In the genomic region with DNA sequence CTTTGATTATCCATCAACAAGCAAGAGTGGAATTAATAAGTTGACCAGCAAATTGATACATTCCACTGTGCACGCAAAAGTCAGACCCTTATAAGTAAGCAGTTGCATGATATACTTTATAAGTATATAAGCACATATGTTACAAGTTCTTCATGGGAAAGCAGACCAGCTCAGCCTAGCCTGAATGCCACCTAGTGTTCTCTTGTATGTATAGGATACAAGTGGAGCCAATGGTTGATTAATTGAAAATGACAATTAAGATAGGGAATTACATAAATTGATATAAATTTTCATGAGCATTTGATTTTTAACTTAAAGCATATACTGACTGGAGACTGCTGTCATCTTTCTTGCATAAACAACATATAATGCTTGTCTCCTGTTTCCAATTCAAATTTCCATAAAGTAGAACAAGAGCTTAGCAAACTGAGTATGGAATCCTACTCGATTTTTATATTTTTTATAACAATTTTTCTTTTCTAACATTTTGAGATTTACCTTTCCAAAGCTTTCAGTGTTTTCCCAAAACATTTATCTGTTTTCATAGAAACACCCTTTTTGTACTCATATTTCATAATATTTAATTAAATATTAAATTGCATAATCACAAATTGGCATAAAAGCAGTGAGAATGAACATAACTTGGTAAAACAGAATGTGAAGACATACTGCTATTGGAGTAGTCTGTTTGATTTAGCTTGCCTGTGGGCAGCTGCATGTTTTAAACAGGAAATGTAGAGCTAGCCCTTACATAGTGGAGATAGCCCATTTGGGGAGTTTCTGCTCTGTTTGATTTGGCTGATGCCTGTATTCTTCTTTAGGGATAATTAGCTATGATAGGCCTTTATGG, we compare ENCODE assay signal across 8 cellular contexts.
DNase-seq lines count a peak whose midpoint lies in the region; ATAC-seq and TF ChIP-seq lines count a peak whose summit lies in the region.

No MANE protein-coding gene starts in this region.

- ATAC-seq in SK-N-SH treated with all-trans-retinoic acid at 6 μM for 48 hours = peak; percentile 68
- no peak for ATAC-seq in gastrocnemius medialis
- ATAC-seq in GM18498 (IDR thresholded peaks at IDR 0.05; ENCODE audit: unreplicated experiment) = no peak
- no peak for ATAC-seq in GM21515 (IDR thresholded peaks at IDR 0.05; ENCODE audit: unreplicated experiment)

- H3K9me3 ChIP-seq in gastrocnemius medialis = no peaks in the 10 kb centered on the region

- in situ Hi-C loops in gastrocnemius medialis (cut with MboI; ENCODE audit: low sequenced_read_pairs in 4 of 4) = loop anchor here in 1 of 4 donors (25.0 kb wide), 1 partner anchor 316 kb away; no protein-coding TSS in a partner anchor

- no peak for TF ChIP-seq POLR2A in gastrocnemius medialis (IDR thresholded peaks at IDR 0.05)

- no peak overlapping the region for H3K27ac ChIP-seq in gastrocnemius medialis

- H3K27me3 ChIP-seq in gastrocnemius medialis = no peaks in the 10 kb centered on the region

- H3K4me1 ChIP-seq in gastrocnemius medialis = peaks cover 4 to 7% of the 10 kb centered on the region in 2 donors

- peak; percentile 54 for TF ChIP-seq CTCF in foreskin fibroblast (IDR thresholded peaks at IDR 0.05; ENCODE audit: low read depth, low read length)
- peak in 3 of 5 experiments; percentile 10 to 41 (median 36) for TF ChIP-seq CTCF in gastrocnemius medialis (IDR thresholded peaks at IDR 0.05 in 4 of 5, conservative IDR thresholded peaks at IDR 0.05 in 1 of 5)

- DNase-seq in DMS53 treated with DMSO at 0.1 percent for 48 hours (lab: John Stamatoyannopoulos, UW; ENCODE audit: unreplicated experiment) = peak; percentile 34
- DNase-seq in Jurkat, Clone E6-1 (ENCODE audit: low read depth, low spot score) = peak; percentile 48
- DNase-seq in foreskin fibroblast = peak; percentile 50 to 78
- no peak for DNase-seq in gastrocnemius medialis
- no peak for DNase-seq in 8988T

- intact Hi-C loops in gastrocnemius medialis (cut with DNase I; ENCODE audit: low total_unique reads) = no loop called here

- no peaks in the 10 kb centered on the region for H3K36me3 ChIP-seq in gastrocnemius medialis

- H3K4me3 ChIP-seq in Jurkat, Clone E6-1 (ENCODE audit: low read length) = no peak overlapping the region
- H3K4me3 ChIP-seq in foreskin fibroblast (ENCODE audit: low read depth in 1 of 2, low read length in 2 of 2) (no peak overlapping the region), gastrocnemius medialis (no peak overlapping the region)

TF ChIP-seq in SK-N-SH treated with all-trans-retinoic acid at 6 μM for 48 hours, 23 proteins besides CTCF, POLR2A, EP300 and RAD21:
- TF ChIP-seq ZNF70 (CRISPR knock-in tag; IDR thresholded peaks at IDR 0.05) (no peak), RARB (CRISPR knock-in tag; IDR thresholded peaks at IDR 0.05) (no peak), TOX (CRISPR knock-in tag; IDR thresholded peaks at IDR 0.05; ENCODE audit: borderline replicate concordance) (no peak), ZFP30 (CRISPR knock-in tag; IDR thresholded peaks at IDR 0.05) (no peak), ZC3H10 (CRISPR knock-in tag; IDR thresholded peaks at IDR 0.05) (no peak), ZNF565 (CRISPR knock-in tag; conservative IDR thresholded peaks at IDR 0.05; ENCODE audit: low read depth) (no peak)
- TF ChIP-seq, protein P1, sequence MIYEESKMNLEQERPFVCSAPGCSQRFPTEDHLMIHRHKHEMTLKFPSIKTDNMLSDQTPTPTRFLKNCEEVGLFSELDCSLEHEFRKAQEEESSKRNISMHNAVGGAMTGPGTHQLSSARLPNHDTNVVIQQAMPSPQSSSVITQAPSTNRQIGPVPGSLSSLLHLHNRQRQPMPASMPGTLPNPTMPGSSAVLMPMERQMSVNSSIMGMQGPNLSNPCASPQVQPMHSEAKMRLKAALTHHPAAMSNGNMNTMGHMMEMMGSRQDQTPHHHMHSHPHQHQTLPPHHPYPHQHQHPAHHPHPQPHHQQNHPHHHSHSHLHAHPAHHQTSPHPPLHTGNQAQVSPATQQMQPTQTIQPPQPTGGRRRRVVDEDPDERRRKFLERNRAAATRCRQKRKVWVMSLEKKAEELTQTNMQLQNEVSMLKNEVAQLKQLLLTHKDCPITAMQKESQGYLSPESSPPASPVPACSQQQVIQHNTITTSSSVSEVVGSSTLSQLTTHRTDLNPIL (CRISPR knock-in tag; IDR thresholded peaks at IDR 0.05; ENCODE audit: low read depth) = no peak
- TF ChIP-seq, protein P2, sequence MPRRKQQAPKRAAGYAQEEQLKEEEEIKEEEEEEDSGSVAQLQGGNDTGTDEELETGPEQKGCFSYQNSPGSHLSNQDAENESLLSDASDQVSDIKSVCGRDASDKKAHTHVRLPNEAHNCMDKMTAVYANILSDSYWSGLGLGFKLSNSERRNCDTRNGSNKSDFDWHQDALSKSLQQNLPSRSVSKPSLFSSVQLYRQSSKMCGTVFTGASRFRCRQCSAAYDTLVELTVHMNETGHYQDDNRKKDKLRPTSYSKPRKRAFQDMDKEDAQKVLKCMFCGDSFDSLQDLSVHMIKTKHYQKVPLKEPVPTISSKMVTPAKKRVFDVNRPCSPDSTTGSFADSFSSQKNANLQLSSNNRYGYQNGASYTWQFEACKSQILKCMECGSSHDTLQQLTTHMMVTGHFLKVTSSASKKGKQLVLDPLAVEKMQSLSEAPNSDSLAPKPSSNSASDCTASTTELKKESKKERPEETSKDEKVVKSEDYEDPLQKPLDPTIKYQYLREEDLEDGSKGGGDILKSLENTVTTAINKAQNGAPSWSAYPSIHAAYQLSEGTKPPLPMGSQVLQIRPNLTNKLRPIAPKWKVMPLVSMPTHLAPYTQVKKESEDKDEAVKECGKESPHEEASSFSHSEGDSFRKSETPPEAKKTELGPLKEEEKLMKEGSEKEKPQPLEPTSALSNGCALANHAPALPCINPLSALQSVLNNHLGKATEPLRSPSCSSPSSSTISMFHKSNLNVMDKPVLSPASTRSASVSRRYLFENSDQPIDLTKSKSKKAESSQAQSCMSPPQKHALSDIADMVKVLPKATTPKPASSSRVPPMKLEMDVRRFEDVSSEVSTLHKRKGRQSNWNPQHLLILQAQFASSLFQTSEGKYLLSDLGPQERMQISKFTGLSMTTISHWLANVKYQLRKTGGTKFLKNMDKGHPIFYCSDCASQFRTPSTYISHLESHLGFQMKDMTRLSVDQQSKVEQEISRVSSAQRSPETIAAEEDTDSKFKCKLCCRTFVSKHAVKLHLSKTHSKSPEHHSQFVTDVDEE (CRISPR knock-in tag; IDR thresholded peaks at IDR 0.05) = no peak
- TF ChIP-seq, protein P3, sequence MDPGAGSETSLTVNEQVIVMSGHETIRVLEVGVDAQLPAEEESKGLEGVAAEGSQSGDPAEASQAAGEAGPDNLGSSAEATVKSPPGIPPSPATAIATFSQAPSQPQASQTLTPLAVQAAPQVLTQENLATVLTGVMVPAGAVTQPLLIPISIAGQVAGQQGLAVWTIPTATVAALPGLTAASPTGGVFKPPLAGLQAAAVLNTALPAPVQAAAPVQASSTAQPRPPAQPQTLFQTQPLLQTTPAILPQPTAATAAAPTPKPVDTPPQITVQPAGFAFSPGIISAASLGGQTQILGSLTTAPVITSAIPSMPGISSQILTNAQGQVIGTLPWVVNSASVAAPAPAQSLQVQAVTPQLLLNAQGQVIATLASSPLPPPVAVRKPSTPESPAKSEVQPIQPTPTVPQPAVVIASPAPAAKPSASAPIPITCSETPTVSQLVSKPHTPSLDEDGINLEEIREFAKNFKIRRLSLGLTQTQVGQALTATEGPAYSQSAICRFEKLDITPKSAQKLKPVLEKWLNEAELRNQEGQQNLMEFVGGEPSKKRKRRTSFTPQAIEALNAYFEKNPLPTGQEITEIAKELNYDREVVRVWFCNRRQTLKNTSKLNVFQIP (CRISPR knock-in tag; IDR thresholded peaks at IDR 0.05; ENCODE audit: borderline replicate concordance, low read depth) = no peak

Comparison
In these comparisons a context has a peak if more than half of its experiments do, and no peak if none do; other contexts are left out.
1. DNase-seq: peak in DMS53 treated with DMSO at 0.1 percent for 48 hours (single experiment), Jurkat, Clone E6-1 (single experiment) and foreskin fibroblast (2 of 2); none in gastrocnemius medialis (0 of 2) and 8988T (single experiment).